11 cellular contexts compared by ENCODE assay signal in genomic region chr1:31926252-31926651, GRCh38. TPM values are rescaled to one million over a fixed set of nuclear protein-coding genes. Genes with fewer than 3 reads are reported as not detected.
DNase-seq lines count a peak whose midpoint lies in the region; ATAC-seq and TF ChIP-seq lines count a peak whose summit lies in the region.
"Had no signal": no experiment of that assay in that cellular context is flagged by ENCODE, and none has a peak within 500 bp of the region (broad histone marks: within the 10 kb centered on the region; RNA-seq: fewer than 3 reads in every experiment).

No MANE protein-coding gene starts in this region.

- no peaks in the 10 kb centered on the region for H3K27me3 Mint-ChIP-seq in CD4-positive, alpha-beta memory T cell
- no peaks in the 10 kb centered on the region for H3K27me3 Mint-ChIP-seq in IgD-negative memory B cell
- no peaks in the 10 kb centered on the region for H3K27me3 Mint-ChIP-seq in activated naive CD8-positive, alpha-beta T cell

- no peaks in the 10 kb centered on the region for H3K9me3 Mint-ChIP-seq in CD4-positive, alpha-beta memory T cell
- H3K9me3 Mint-ChIP-seq in IgD-negative memory B cell = no peaks in the 10 kb centered on the region
- no peaks in the 10 kb centered on the region for H3K9me3 Mint-ChIP-seq in activated naive CD8-positive, alpha-beta T cell (ENCODE audit: low read depth)

- no peak for TF ChIP-seq CTCF in psoas muscle (IDR thresholded peaks at IDR 0.05)

- CTCF ChIA-PET in CD4-positive, alpha-beta memory T cell (lab: Charles Lee; ENCODE audit: partially characterized antibody) = interaction anchor here (1.0 to 2.2 kb wide), 8 partner anchors 9 to 108 kb away, joined by 3 to 16 read pairs (median 5); partner anchors contain the start of gene PTP4A2

- H3K27ac ChIP-seq in CD4-positive, alpha-beta memory T cell (ENCODE audit: low read depth, low read length) = peak overlapping the region; percentile 39
- H3K27ac ChIP-seq in psoas muscle = peak overlapping the region; percentile 11

- 73 to 77% (median 75%) methylated on average over 2 of the region's 2 CpGs for WGBS in psoas muscle, 3 donors

- no peak for ATAC-seq in psoas muscle
- ATAC-seq: Panc1 had no signal

- peak overlapping the region; percentile 50 to 88 (median 79) for H3K27ac Mint-ChIP-seq in CD4-positive, alpha-beta memory T cell
- H3K27ac Mint-ChIP-seq in IgD-negative memory B cell = peak overlapping the region; percentile 27 to 94 (median 92)
- peak overlapping the region; percentile 95 for H3K27ac Mint-ChIP-seq in activated naive CD8-positive, alpha-beta T cell

- no peak for DNase-seq in CD4-positive, alpha-beta memory T cell
- DNase-seq in psoas muscle (no peak), NCI-H146 (lab: John Stamatoyannopoulos, UW) (no peak), middle frontal gyrus (ENCODE audit: extremely low spot score, low spot score) (no peak), RPMI8226 (no peak)
- DNase-seq: activated CD8-positive, alpha-beta memory T cell treated with anti-CD3 and anti-CD28 coated beads, Interleukin-2, amount 50 U/mL, for 48 hours; mesenchymal stem cell; stimulated activated CD4-positive, alpha-beta T cell treated with anti-CD3 and anti-CD28 coated beads, Interleukin-4, amount 100 ng/mL, for 24 hours had no signal

- peaks cover 53 to 92% (median 73%) of the 10 kb centered on the region in 4 donors for H3K4me1 Mint-ChIP-seq in CD4-positive, alpha-beta memory T cell
- H3K4me1 Mint-ChIP-seq in IgD-negative memory B cell = peaks cover 58 to 61% (median 58%) of the 10 kb centered on the region in 3 donors
- peaks cover 82% of the 10 kb centered on the region for H3K4me1 Mint-ChIP-seq in activated naive CD8-positive, alpha-beta T cell (ENCODE audit: low read depth)

- POLR2A ChIA-PET in CD4-positive, alpha-beta memory T cell (lab: Charles Lee; ENCODE audit: partially characterized antibody) = interaction anchor here (0.9 to 8.0 kb wide), 15 partner anchors 9 to 147 kb away, joined by 3 to 190 read pairs (median 4); partner anchors contain the start of genes KHDRBS1, PTP4A2, SPOCD1 and TMEM39B

- peaks cover 95% of the 10 kb centered on the region for H3K4me1 ChIP-seq in CD4-positive, alpha-beta memory T cell (ENCODE audit: insufficient read depth, low read length)
- peaks cover 84% of the 10 kb centered on the region for H3K4me1 ChIP-seq in psoas muscle

- no peak overlapping the region for H3K4me3 ChIP-seq in CD4-positive, alpha-beta memory T cell (ENCODE audit: low read length in 2 of 2)
- H3K4me3 ChIP-seq in psoas muscle = no peak overlapping the region

- intact Hi-C loops in CD4-positive, alpha-beta memory T cell (cut with micrococcal nuclease) = loop anchor here (1.0 to 5.0 kb wide), 3 partner anchors 8 to 36 kb away; no protein-coding TSS in a partner anchor
- intact Hi-C loops in psoas muscle (cut with DNase I) = loop anchor here (5.0 kb wide), 1 partner anchor 36 kb away; no protein-coding TSS in a partner anchor

- H3K36me3 ChIP-seq in CD4-positive, alpha-beta memory T cell (ENCODE audit: insufficient read depth, low read length) = no peaks in the 10 kb centered on the region
- H3K36me3 ChIP-seq in psoas muscle (ENCODE audit: insufficient read depth in 1 of 2, low read depth in 1 of 2) = no peaks in the 10 kb centered on the region

- no peaks in the 10 kb centered on the region for H3K9me3 ChIP-seq in CD4-positive, alpha-beta memory T cell (ENCODE audit: control insufficient read depth in 1 of 2, low read length in 2 of 2)
- H3K9me3 ChIP-seq in psoas muscle = no peaks in the 10 kb centered on the region

- peak overlapping the region; percentile 71 to 89 (median 78) for H3K4me3 Mint-ChIP-seq in CD4-positive, alpha-beta memory T cell
- peak overlapping the region; percentile 21 to 93 (median 82) for H3K4me3 Mint-ChIP-seq in IgD-negative memory B cell
- peak overlapping the region; percentile 82 for H3K4me3 Mint-ChIP-seq in activated naive CD8-positive, alpha-beta T cell

- peaks cover 0 to 16% of the 10 kb centered on the region in 2 donors for H3K36me3 Mint-ChIP-seq in CD4-positive, alpha-beta memory T cell
- peaks cover 2% of the 10 kb centered on the region for H3K36me3 Mint-ChIP-seq in IgD-negative memory B cell
- peaks cover 13% of the 10 kb centered on the region for H3K36me3 Mint-ChIP-seq in activated naive CD8-positive, alpha-beta T cell

- no peaks in the 10 kb centered on the region for H3K27me3 ChIP-seq in CD4-positive, alpha-beta memory T cell (ENCODE audit: insufficient read depth, low read length)
- no peaks in the 10 kb centered on the region for H3K27me3 ChIP-seq in psoas muscle (ENCODE audit: insufficient read depth in 3 of 3, low read length in 2 of 3)

RNA-seq across cellular contexts. Expression of gene PTP4A2, which starts 11.9 kb away (rescaled TPM):
- total RNA-seq in CD4-positive, alpha-beta memory T cell = 100 to 1,000 TPM; 254 to 276 TPM
- polyA plus RNA-seq in CD4-positive, alpha-beta memory T cell = 100 to 1,000 TPM; 401 to 529 TPM
- polyA plus RNA-seq in IgD-negative memory B cell (216 TPM), psoas muscle (100 to 1,000 TPM; 246 to 729 (median 300) TPM)
- 100 to 1,000 TPM; 290 to 532 (median 433) TPM for total RNA-seq in psoas muscle
